In the genomic region with DNA sequence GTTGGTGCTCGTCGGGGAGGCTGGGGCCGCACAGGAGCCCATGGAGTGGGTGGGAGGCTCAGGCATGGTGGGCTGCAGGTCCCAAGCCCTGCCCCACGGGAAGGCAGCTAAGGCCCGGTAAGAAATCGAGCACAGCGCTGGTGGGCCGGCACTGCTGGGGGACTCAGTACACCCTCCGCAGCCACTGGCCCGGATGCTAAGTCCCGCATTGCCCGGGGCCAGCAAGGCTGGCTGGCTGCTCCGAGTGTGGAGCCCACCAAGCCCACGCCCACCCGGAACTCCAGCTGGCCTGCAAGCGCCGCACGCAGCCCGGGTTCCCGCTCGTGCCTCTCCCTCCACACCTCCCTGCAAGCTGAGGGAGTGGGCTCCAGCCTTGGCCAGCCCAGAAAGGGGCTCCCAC, we compare ENCODE assay signal across 8 cellular contexts. TPM values are rescaled to one million over a fixed set of nuclear protein-coding genes. Genes with fewer than 3 reads are reported as not detected.
"Had no signal": no experiment of that assay in that cellular context is flagged by ENCODE, and none has a peak within 500 bp of the region (broad histone marks: within the 10 kb centered on the region; RNA-seq: fewer than 3 reads in every experiment).

No MANE protein-coding gene starts in this region.

RNA-seq across cellular contexts. Expression of a gene that starts 39.2 kb away (rescaled TPM):
- total RNA-seq: naive thymus-derived CD4-positive, alpha-beta T cell; naive thymus-derived CD8-positive, alpha-beta T cell; natural killer cell; natural killer cell treated with Interleukin-12 subunit alpha and Interleukin-12 subunit beta and Interleukin-15 and Interleukin-18, amount 100 ng/mL, for 72 hours; omental fat pad; right lobe of liver; spleen had no signal
- polyA plus RNA-seq: naive thymus-derived CD4-positive, alpha-beta T cell; naive thymus-derived CD8-positive, alpha-beta T cell; smooth muscle cell had no signal
